Comparison of ENCODE assay signal across 9 cellular contexts in the genomic region with DNA sequence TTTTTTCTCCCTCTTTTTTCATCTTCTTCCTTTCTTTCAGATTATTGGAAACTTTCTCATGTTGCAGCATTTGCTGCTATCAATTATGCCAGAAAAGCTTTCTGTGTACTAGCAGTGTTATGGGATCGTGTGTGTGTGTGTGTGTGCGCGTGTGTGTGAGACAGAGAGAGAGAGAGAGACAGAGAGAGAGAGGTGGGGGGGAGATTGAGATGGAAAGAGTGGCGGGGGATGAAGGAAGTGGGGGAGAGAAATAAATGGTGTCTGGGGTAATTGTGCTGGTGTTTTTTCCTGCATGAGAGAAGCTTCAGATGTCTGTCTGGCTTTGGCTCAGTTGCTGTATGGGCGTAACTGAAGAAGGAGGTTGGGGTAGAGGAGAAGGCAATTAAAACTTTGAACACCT.
DNase-seq lines count a peak whose midpoint lies in the region; ATAC-seq and TF ChIP-seq lines count a peak whose summit lies in the region.
"Had no signal": no experiment of that assay in that cellular context is flagged by ENCODE, and none has a peak within 500 bp of the region (broad histone marks: within the 10 kb centered on the region; RNA-seq: fewer than 3 reads in every experiment).

No MANE protein-coding gene starts in this region.

- H4K8ac ChIP-seq in neuronal stem cell (ENCODE audit: low read depth, low read length), result no peak overlapping the region

- POLR2A ChIA-PET in CD4-positive, alpha-beta T cell (lab: Charles Lee), result no interaction called here

- no peak overlapping the region for H3K4ac ChIP-seq in neuronal stem cell (ENCODE audit: low read length)

- CTCF ChIA-PET in Calu3 (lab: Charles Lee), result interaction anchor here (0.7 to 1.5 kb wide), 5 partner anchors 10 to 693 kb away, joined by 3 to 4 read pairs (median 3); no protein-coding TSS in a partner anchor
- CTCF ChIA-PET in CD4-positive, alpha-beta T cell (lab: Charles Lee), result no interaction called here

- no peak overlapping the region for H2BK5ac ChIP-seq in neuronal stem cell (ENCODE audit: low read length)

- no CpG with 5 or more reads among the region's 5 CpGs for WGBS in neuronal stem cell (ENCODE audit: extremely low coverage in 2 of 2, insufficient read length in 2 of 2, insufficient replicate concordance in 1 of 2), 2 donors

- intact Hi-C loops in Calu3 (cut with micrococcal nuclease; ENCODE audit: unreplicated experiment), result loop anchor here (2.0 to 5.0 kb wide), 3 partner anchors 49 to 159 kb away; no protein-coding TSS in a partner anchor
- intact Hi-C loops in CD4-positive, alpha-beta T cell (cut with DNase I, micrococcal nuclease), result no loop called here

- no peak overlapping the region for H3K4me3 ChIP-seq in choroid plexus epithelial cell (ENCODE audit: low read depth, low read length)
- no peak overlapping the region for H3K4me3 ChIP-seq in neuronal stem cell (ENCODE audit: low read length in 2 of 2)
- H3K4me3 ChIP-seq in Peyer's patch, result no peak overlapping the region

- H2AFZ ChIP-seq in neuronal stem cell (ENCODE audit: low read length), result peak overlapping the region; percentile 80

- no peak overlapping the region for H3K18ac ChIP-seq in neuronal stem cell (ENCODE audit: low read length)

- no TSS peak for BruUV-seq in Calu3 (replicated peaks; lab: Mats Ljungman, UMichigan)

- H3K36me3 ChIP-seq in neuronal stem cell (replicated peaks in 1 of 2; ENCODE audit: control insufficient read depth in 2 of 2, insufficient read depth in 2 of 2, low read length in 2 of 2) (no peaks in the 10 kb centered on the region), Peyer's patch (no peaks in the 10 kb centered on the region)

- ATAC-seq in GM21576 (IDR thresholded peaks at IDR 0.05; ENCODE audit: unreplicated experiment), result no peak
- ATAC-seq in CD4-positive, alpha-beta T cell (ENCODE audit: poor library complexity), result no peak

- H4K91ac ChIP-seq in neuronal stem cell (ENCODE audit: low read depth, low read length, poor library complexity), result no peak overlapping the region

- H2BK15ac ChIP-seq in neuronal stem cell (ENCODE audit: low read length), result no peak overlapping the region

- DNase-seq in Calu3, result no peak
- DNase-seq in NCI-H1694 treated with DMSO at 0.1 percent for 48 hours (lab: John Stamatoyannopoulos, UW), result peak; percentile 67
- peak; percentile 19 for DNase-seq in choroid plexus epithelial cell (ENCODE audit: low read depth)
- DNase-seq in neuronal stem cell (ENCODE audit: low spot score), result no peak
- no peak for DNase-seq in Peyer's patch
- DNase-seq in T1000 (lab: John Stamatoyannopoulos, UW), result no peak
- DNase-seq in CD4-positive, alpha-beta T cell, result no peak

- TF ChIP-seq POLR2A in Peyer's patch (IDR thresholded peaks at IDR 0.05), result no peak

- TF ChIP-seq CTCF in Calu3 (IDR thresholded peaks at IDR 0.05; ENCODE audit: unreplicated experiment) (no peak), choroid plexus epithelial cell (conservative IDR thresholded peaks at IDR 0.05; ENCODE audit: low read depth, low read length) (no peak), Peyer's patch (IDR thresholded peaks at IDR 0.05) (no peak)
- TF ChIP-seq CTCF in CD4-positive, alpha-beta T cell (IDR thresholded peaks at IDR 0.05), result no peak

- H3K27me3 ChIP-seq in neuronal stem cell (ENCODE audit: control insufficient read depth in 3 of 3, insufficient read depth in 3 of 3, low read depth in 1 of 3, low read length in 3 of 3) (no peaks in the 10 kb centered on the region), Peyer's patch (no peaks in the 10 kb centered on the region)
- H3K27me3 ChIP-seq in CD4-positive, alpha-beta T cell (ENCODE audit: control insufficient read depth, insufficient read depth, low read length), result no peaks in the 10 kb centered on the region

- H2BK120ac ChIP-seq in neuronal stem cell (ENCODE audit: low read depth, low read length), result no peak overlapping the region

- no peak overlapping the region for H3K4me2 ChIP-seq in neuronal stem cell (ENCODE audit: insufficient read depth, low read length, poor library complexity, severe bottlenecking)

- H3K4me1 Mint-ChIP-seq in Calu3 (ENCODE audit: low read depth, unreplicated experiment), result peaks cover 37% of the 10 kb centered on the region
- peaks cover 18% of the 10 kb centered on the region for H3K4me1 Mint-ChIP-seq in CD4-positive, alpha-beta T cell (ENCODE audit: low read depth)

- no peak overlapping the region for H3K23ac ChIP-seq in neuronal stem cell (ENCODE audit: low read depth, low read length, poor library complexity)

- no peaks in the 10 kb centered on the region for H3K27me3 Mint-ChIP-seq in Calu3 (ENCODE audit: unreplicated experiment)
- no peaks in the 10 kb centered on the region for H3K27me3 Mint-ChIP-seq in CD4-positive, alpha-beta T cell
- H3K27me3 Mint-ChIP-seq: activated naive CD8-positive, alpha-beta T cell had no signal

- H3K14ac ChIP-seq in neuronal stem cell (ENCODE audit: low read length), result no peak overlapping the region

- H3K4me1 ChIP-seq in neuronal stem cell (ENCODE audit: control insufficient read depth in 2 of 2, insufficient read depth in 1 of 2, low read depth in 1 of 2, low read length in 2 of 2) (peaks cover 12 to 15% of the 10 kb centered on the region in 2 donors), Peyer's patch (no peaks in the 10 kb centered on the region)

- no peak overlapping the region for H2AK5ac ChIP-seq in neuronal stem cell (ENCODE audit: low read depth, low read length)

- peak overlapping the region; percentile 56 for H3K27ac Mint-ChIP-seq in Calu3 (ENCODE audit: unreplicated experiment)
- no peak overlapping the region for H3K27ac Mint-ChIP-seq in CD4-positive, alpha-beta T cell
- H3K27ac Mint-ChIP-seq: activated naive CD8-positive, alpha-beta T cell had no signal

- H3K9me3 ChIP-seq in neuronal stem cell (replicated peaks in 1 of 2; ENCODE audit: control insufficient read depth in 2 of 2, insufficient read depth in 1 of 2, low read depth in 1 of 2, low read length in 2 of 2) (no peaks in the 10 kb centered on the region), Peyer's patch (no peaks in the 10 kb centered on the region)
- H3K9me3 ChIP-seq in CD4-positive, alpha-beta T cell (ENCODE audit: control insufficient read depth, low read length), result no peaks in the 10 kb centered on the region

- no peak overlapping the region for H3K4me3 Mint-ChIP-seq in Calu3 (ENCODE audit: low read depth, unreplicated experiment)
- no peak overlapping the region for H3K4me3 Mint-ChIP-seq in CD4-positive, alpha-beta T cell
- H3K4me3 Mint-ChIP-seq: activated naive CD8-positive, alpha-beta T cell had no signal

- no peaks in the 10 kb centered on the region for H3K36me3 Mint-ChIP-seq in Calu3 (ENCODE audit: insufficient read depth, unreplicated experiment)
- H3K36me3 Mint-ChIP-seq in CD4-positive, alpha-beta T cell (ENCODE audit: low read depth), result no peaks in the 10 kb centered on the region

- H3K79me1 ChIP-seq in neuronal stem cell (ENCODE audit: low read depth, low read length), result peaks cover 1% of the 10 kb centered on the region

- H2BK12ac ChIP-seq in neuronal stem cell (ENCODE audit: low read length), result no peak overlapping the region

- H3K9me3 Mint-ChIP-seq in Calu3 (ENCODE audit: low read depth, unreplicated experiment), result no peaks in the 10 kb centered on the region
- no peaks in the 10 kb centered on the region for H3K9me3 Mint-ChIP-seq in CD4-positive, alpha-beta T cell

- no peak overlapping the region for H3K9ac ChIP-seq in neuronal stem cell (ENCODE audit: low read depth, low read length, poor library complexity)

- H3K27ac ChIP-seq in neuronal stem cell (replicated peaks; ENCODE audit: low read length) (peak overlapping the region; percentile 18), Peyer's patch (peak overlapping the region in 1 of 4 donors; percentile 47)
- no peak overlapping the region for H3K27ac ChIP-seq in CD4-positive, alpha-beta T cell (ENCODE audit: low read depth, low read length)

Comparison
In these comparisons a context has a peak if more than half of its experiments do, and no peak if none do; other contexts are left out.
1. DNase-seq: peak in NCI-H1694 treated with DMSO at 0.1 percent for 48 hours (single experiment) and choroid plexus epithelial cell (single experiment); none in Calu3 (single experiment), neuronal stem cell (single experiment), Peyer's patch (0 of 3), T1000 (single experiment) and CD4-positive, alpha-beta T cell (0 of 10).